25 cellular contexts compared by ENCODE assay signal in the genomic region with DNA sequence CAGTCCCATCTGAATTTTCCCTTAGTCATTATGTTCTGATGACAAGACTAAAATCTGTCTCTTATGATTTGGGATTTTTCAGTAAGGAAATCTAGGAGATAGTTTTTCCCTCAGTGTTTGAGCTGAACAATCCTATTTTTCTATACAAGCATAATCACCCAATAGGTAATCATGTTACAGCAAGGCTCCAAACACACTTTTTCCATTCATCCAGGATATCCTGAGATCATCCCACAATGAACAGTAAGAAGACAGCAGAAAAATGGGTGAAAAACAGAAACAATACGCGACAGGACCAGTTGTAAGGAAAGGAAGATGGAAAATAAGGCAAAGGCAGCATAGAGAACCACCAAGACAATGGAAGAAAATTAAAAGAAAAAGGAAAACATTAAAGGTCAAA.
"Had no signal": no experiment of that assay in that cellular context is flagged by ENCODE, and none has a peak within 500 bp of the region (broad histone marks: within the 10 kb centered on the region; RNA-seq: fewer than 3 reads in every experiment).

No MANE protein-coding gene starts in this region.

- H3K27me3 Mint-ChIP-seq: naive thymus-derived CD8-positive, alpha-beta T cell; stimulated activated naive CD8-positive, alpha-beta T cell treated with anti-CD3 and anti-CD28 coated beads, Interleukin-15, amount 100 ng/mL, for 72 hours had no signal

- H3K4me3 Mint-ChIP-seq: naive thymus-derived CD8-positive, alpha-beta T cell; nephron progenitor cell; stimulated activated naive CD8-positive, alpha-beta T cell treated with anti-CD3 and anti-CD28 coated beads, Interleukin-15, amount 100 ng/mL, for 72 hours had no signal

- H3K27me3 ChIP-seq: gastrocnemius medialis, left lung, spleen, thyroid gland, upper lobe of left lung had no signal

- H3K27ac ChIP-seq: coronary artery, dorsolateral prefrontal cortex, epithelial cell of prostate, gastrocnemius medialis, left lung, psoas muscle, skin epidermis, spleen, thyroid gland, upper lobe of left lung had no signal

- H3K9me3 Mint-ChIP-seq: nephron progenitor cell; stimulated activated naive CD8-positive, alpha-beta T cell treated with anti-CD3 and anti-CD28 coated beads, Interleukin-15, amount 100 ng/mL, for 72 hours had no signal

- DNase-seq: dorsolateral prefrontal cortex; effector CD4-positive, alpha-beta T cell; foreskin fibroblast; gastrocnemius medialis; head of caudate nucleus; kidney; left lung; mesendoderm; midbrain; naive thymus-derived CD8-positive, alpha-beta T cell; nephron progenitor cell; nucleus accumbens; posterior cingulate gyrus; psoas muscle; right cardiac atrium; spleen; stimulated activated CD4-positive, alpha-beta T cell treated with anti-CD3 and anti-CD28 coated beads, Interleukin-4, amount 100 ng/mL, for 4 hours; stimulated activated naive CD4-positive, alpha-beta T cell; stimulated activated naive CD8-positive, alpha-beta T cell treated with anti-CD3 and anti-CD28 coated beads, Interleukin-15, amount 100 ng/mL, for 72 hours; thyroid gland; upper lobe of left lung had no signal

- H3K4me1 Mint-ChIP-seq: nephron progenitor cell had no signal

- H3K27ac Mint-ChIP-seq: stimulated activated naive CD8-positive, alpha-beta T cell treated with anti-CD3 and anti-CD28 coated beads, Interleukin-15, amount 100 ng/mL, for 72 hours had no signal

- H3K9me3 ChIP-seq: gastrocnemius medialis, left lung, psoas muscle, spleen, thyroid gland, upper lobe of left lung had no signal

- H3K36me3 ChIP-seq: gastrocnemius medialis, left lung, spleen, thyroid gland, upper lobe of left lung had no signal

- H3K4me3 ChIP-seq: coronary artery, dorsolateral prefrontal cortex, gastrocnemius medialis, left lung, psoas muscle, skin epidermis, spleen, thyroid gland, upper lobe of left lung had no signal

- H3K4me1 ChIP-seq: gastrocnemius medialis, left lung, psoas muscle, thyroid gland, upper lobe of left lung had no signal

- ATAC-seq: esophagus mucosa; gastrocnemius medialis; left lung; naive thymus-derived CD8-positive, alpha-beta T cell; psoas muscle; right cardiac atrium; stimulated activated naive CD8-positive, alpha-beta T cell treated with anti-CD3 and anti-CD28 coated beads, Interleukin-15, amount 100 ng/mL, for 72 hours had no signal
